ENCODE assay signal across 1 cellular context in genomic region chr2:95312543-95313205, GRCh38.
TF ChIP-seq lines count a peak whose summit lies in the region.

No MANE protein-coding gene starts in this region.

TF ChIP-seq in GM23338, 12 proteins besides CTCF, POLR2A, EP300 and RAD21:
- TF ChIP-seq ZNF462 (CRISPR knock-in tag; IDR thresholded peaks at IDR 0.05): no peak
- no peak for TF ChIP-seq ZNF331 (CRISPR knock-in tag; IDR thresholded peaks at IDR 0.05; ENCODE audit: low read depth)
- no peak for TF ChIP-seq ZNF114 (CRISPR knock-in tag; IDR thresholded peaks at IDR 0.05)
- no peak for TF ChIP-seq JUNB (IDR thresholded peaks at IDR 0.05; ENCODE audit: unreplicated experiment)
- no peak for TF ChIP-seq REST (IDR thresholded peaks at IDR 0.05; ENCODE audit: unreplicated experiment)
- no peak for TF ChIP-seq ETS1 (IDR thresholded peaks at IDR 0.05)
- TF ChIP-seq POLR2AphosphoS5 (IDR thresholded peaks at IDR 0.05; ENCODE audit: low read depth): no peak
- TF ChIP-seq EZH2 (IDR thresholded peaks at IDR 0.05; ENCODE audit: low read depth, unreplicated experiment): no peak
- TF ChIP-seq CREB1 (CRISPR knock-in tag; IDR thresholded peaks at IDR 0.05; ENCODE audit: low read depth): no peak
- no peak for TF ChIP-seq NANOG (IDR thresholded peaks at IDR 0.05; ENCODE audit: borderline replicate concordance)
- no peak for TF ChIP-seq EZH2phosphoT487 (IDR thresholded peaks at IDR 0.05; ENCODE audit: unreplicated experiment)
